In genomic region chr10:103095005-103095404, GRCh38 we compare ENCODE assay signal across 27 cellular contexts.
DNase-seq lines count a peak whose midpoint lies in the region; ATAC-seq, FAIRE-seq and TF ChIP-seq lines count a peak whose summit lies in the region.
"Had no signal": no experiment of that assay in that cellular context is flagged by ENCODE, and none has a peak within 500 bp of the region (broad histone marks: within the 10 kb centered on the region; RNA-seq: fewer than 3 reads in every experiment).

No MANE protein-coding gene starts in this region.

- no peaks in the 10 kb centered on the region for H3K79me2 ChIP-seq in HepG2 (ENCODE audit: insufficient read depth, low read length)

- H3K9ac ChIP-seq in HepG2 (ENCODE audit: insufficient read depth, low read depth, low read length): no peak overlapping the region
- H3K9ac ChIP-seq: BLaER1 had no signal

- no peaks in the 10 kb centered on the region for H3K27me3 Mint-ChIP-seq in stimulated activated naive B cell treated with anti-CD40 and anti-IgM and Interleukin-4, amounts not matched to agents 10 μg/mL and 1 μg/mL and 100 μg/mL, for 72 hours
- H3K27me3 Mint-ChIP-seq: CD4-positive, alpha-beta memory T cell; CD4-positive, CD25-positive, alpha-beta regulatory T cell; CD8-positive, alpha-beta memory T cell had no signal

- H3K27ac ChIP-seq in right lobe of liver: no peak overlapping the region
- no peak overlapping the region for H3K27ac ChIP-seq in HepG2 (ENCODE audit: extremely low read length, insufficient read depth, low read length)
- peak overlapping the region; percentile 11 for H3K27ac ChIP-seq in caudate nucleus (ENCODE audit: low read depth, low read length)
- no peak overlapping the region for H3K27ac ChIP-seq in testis
- H3K27ac ChIP-seq: BLaER1 had no signal

- H3K4me1 ChIP-seq in right lobe of liver (peaks cover 0 to 3% (median 0%) of the 10 kb centered on the region in 4 donors), HepG2 (ENCODE audit: insufficient read depth, low read length) (no peaks in the 10 kb centered on the region), testis (no peaks in the 10 kb centered on the region)
- H3K4me1 ChIP-seq: BE2C, BLaER1 had no signal

- H3K9me3 Mint-ChIP-seq in stimulated activated naive B cell treated with anti-CD40 and anti-IgM and Interleukin-4, amounts not matched to agents 10 μg/mL and 1 μg/mL and 100 μg/mL, for 72 hours: no peaks in the 10 kb centered on the region
- H3K9me3 Mint-ChIP-seq: CD14-positive monocyte; CD4-positive, alpha-beta memory T cell; CD4-positive, CD25-positive, alpha-beta regulatory T cell; CD8-positive, alpha-beta memory T cell had no signal

- TF ChIP-seq RAD21 in HepG2 (CRISPR knock-in tag; IDR thresholded peaks at IDR 0.05): no peak

- TF ChIP-seq CTCF in right lobe of liver (IDR thresholded peaks at IDR 0.05) (no peak), HepG2 (CRISPR knock-in tag; IDR thresholded peaks at IDR 0.05) (no peak), testis (IDR thresholded peaks at IDR 0.05) (no peak)

- H3K27ac Mint-ChIP-seq in stimulated activated naive B cell treated with anti-CD40 and anti-IgM and Interleukin-4, amounts not matched to agents 10 μg/mL and 1 μg/mL and 100 μg/mL, for 72 hours: peak overlapping the region; percentile 56
- H3K27ac Mint-ChIP-seq: CD14-positive monocyte; CD4-positive, CD25-positive, alpha-beta regulatory T cell had no signal

- FAIRE-seq in HepG2 (lab: Jason Lieb, UNC) (no peak), GM18507 (lab: Jason Lieb, UNC) (peak; percentile 21)
- FAIRE-seq: A204.1, GM12878 had no signal

- no TSS peak for BruUV-seq in HepG2 (replicated peaks; lab: Mats Ljungman, UMichigan)

- no peaks in the 10 kb centered on the region for H3K4me1 Mint-ChIP-seq in stimulated activated naive B cell treated with anti-CD40 and anti-IgM and Interleukin-4, amounts not matched to agents 10 μg/mL and 1 μg/mL and 100 μg/mL, for 72 hours
- H3K4me1 Mint-ChIP-seq: CD14-positive monocyte; CD8-positive, alpha-beta memory T cell had no signal

- H3K36me3 Mint-ChIP-seq in stimulated activated naive B cell treated with anti-CD40 and anti-IgM and Interleukin-4, amounts not matched to agents 10 μg/mL and 1 μg/mL and 100 μg/mL, for 72 hours: peaks cover 29 to 34% of the 10 kb centered on the region in 2 donors

- H3K4me3 ChIP-seq in right lobe of liver (no peak overlapping the region), HepG2 (replicated peaks in 1 of 3; ENCODE audit: insufficient read depth in 1 of 3, low read depth in 2 of 3, low read length in 3 of 3) (no peak overlapping the region), testis (no peak overlapping the region)
- H3K4me3 ChIP-seq: BLaER1, GM12878 had no signal

- intact Hi-C loops in right lobe of liver (cut with DNase I): no loop called here
- intact Hi-C loops in HepG2 (cut with micrococcal nuclease; ENCODE audit: unreplicated experiment): no loop called here
- intact Hi-C loops in testis (cut with DNase I; ENCODE audit: low total_unique reads): no loop called here

- DNase-seq in right lobe of liver: no peak
- DNase-seq in HepG2 (ENCODE audit: low spot score): no peak
- DNase-seq in GM18507 (ENCODE audit: extremely low spot score, insufficient read length, low read depth): no peak
- no peak for DNase-seq in caudate nucleus (lab: John Stamatoyannopoulos, UW)
- no peak for DNase-seq in stimulated activated naive B cell treated with anti-CD40 and anti-IgM and Interleukin-4, amounts not matched to agents 10 μg/mL and 1 μg/mL and 100 μg/mL, for 72 hours
- DNase-seq in testis: no peak
- DNase-seq: 8988T; ACHN; BE2C; C1 segment of cervical spinal cord; CD4-positive, alpha-beta memory T cell; CD4-positive, CD25-positive, alpha-beta regulatory T cell; CD8-positive, alpha-beta memory T cell; COR-L47; DMS 273 treated with DMSO at 0.1 percent for 48 hours; DMS153; DMS53; DMS79; DND-41; EL; GDM1 had no signal

- no peak for TF ChIP-seq POLR2A in right lobe of liver (IDR thresholded peaks at IDR 0.05)
- TF ChIP-seq POLR2A in HepG2 (IDR thresholded peaks at IDR 0.05; ENCODE audit: insufficient read depth in 1 of 2, low read depth in 2 of 2, low read length in 2 of 2): no peak
- TF ChIP-seq POLR2A in testis (IDR thresholded peaks at IDR 0.05): no peak

- CTCF ChIA-PET in HepG2 (lab: Yijun Ruan, JAX; ENCODE audit: low intra/inter-chr PET ratio, low total read pairs): no interaction called here

- H2AFZ ChIP-seq in HepG2 (ENCODE audit: low read length): no peak overlapping the region

- no peaks in the 10 kb centered on the region for H4K20me1 ChIP-seq in HepG2 (ENCODE audit: insufficient read depth, low read length)
- H4K20me1 ChIP-seq: BLaER1 had no signal

- H3K36me3 ChIP-seq in right lobe of liver (peaks cover 8 to 79% (median 31%) of the 10 kb centered on the region in 4 donors), HepG2 (replicated peaks in 1 of 2; ENCODE audit: control insufficient read depth in 1 of 2, insufficient read depth in 2 of 2, low read length in 2 of 2) (peaks cover 28 to 73% of the 10 kb centered on the region in 2 experiments), testis (ENCODE audit: low read depth, missing control alignments) (no peaks in the 10 kb centered on the region)

- no peak overlapping the region for H3K4me3 Mint-ChIP-seq in stimulated activated naive B cell treated with anti-CD40 and anti-IgM and Interleukin-4, amounts not matched to agents 10 μg/mL and 1 μg/mL and 100 μg/mL, for 72 hours
- H3K4me3 Mint-ChIP-seq: CD14-positive monocyte; CD4-positive, alpha-beta memory T cell; CD4-positive, CD25-positive, alpha-beta regulatory T cell; CD8-positive, alpha-beta memory T cell had no signal

- TF ChIP-seq EP300 in HepG2 (IDR thresholded peaks at IDR 0.05; ENCODE audit: low read depth in 2 of 2, low read length in 2 of 2) (no peak), HepG2 (CRISPR knock-in tag; IDR thresholded peaks at IDR 0.05; ENCODE audit: borderline replicate concordance) (no peak)

- in situ Hi-C loops in HepG2 (cut with HindIII; ENCODE audit: extremely low pct_ligation_motif_present, low pct_unique_long_range_greater_than_20kb): no loop called here

- ATAC-seq in right lobe of liver (peak; percentile 10 to 55 (median 23)), HepG2 (no peak), HG02870 (IDR thresholded peaks at IDR 0.05; ENCODE audit: unreplicated experiment) (no peak), HG03460 (IDR thresholded peaks at IDR 0.05; ENCODE audit: unreplicated experiment) (no peak)
- ATAC-seq in stimulated activated naive B cell treated with anti-CD40 and anti-IgM and Interleukin-4, amounts not matched to agents 10 μg/mL and 1 μg/mL and 100 μg/mL, for 72 hours (replicated peaks): no peak
- ATAC-seq: GM12878 had no signal

- POLR2A ChIA-PET in HepG2 (lab: Yijun Ruan, JAX): no interaction called here

- H3K27me3 ChIP-seq in right lobe of liver (no peaks in the 10 kb centered on the region), HepG2 (ENCODE audit: control insufficient read depth in 1 of 2, insufficient read depth in 2 of 2, low read length in 2 of 2) (no peaks in the 10 kb centered on the region), testis (no peaks in the 10 kb centered on the region)
- H3K27me3 ChIP-seq: BE2C, BLaER1 had no signal

- H3K4me2 ChIP-seq in HepG2 (ENCODE audit: low read depth, low read length): no peak overlapping the region
- H3K4me2 ChIP-seq: BLaER1 had no signal

- H3K9me3 ChIP-seq in right lobe of liver (no peaks in the 10 kb centered on the region), HepG2 (ENCODE audit: low read length) (no peaks in the 10 kb centered on the region), testis (no peaks in the 10 kb centered on the region)
- H3K9me3 ChIP-seq: BE2C, BLaER1 had no signal

TF ChIP-seq in HepG2, 621 proteins besides CTCF, POLR2A, EP300 and RAD21:
- no peak for TF ChIP-seq TCF7L2 (IDR thresholded peaks at IDR 0.05; ENCODE audit: low read depth, low read length)
- no peak for TF ChIP-seq ZNF564 (CRISPR knock-in tag; IDR thresholded peaks at IDR 0.05)
- TF ChIP-seq SETDB1 (CRISPR knock-in tag; IDR thresholded peaks at IDR 0.05; ENCODE audit: borderline replicate concordance): no peak
- no peak for TF ChIP-seq ZNF776 (CRISPR knock-in tag; IDR thresholded peaks at IDR 0.05)
- no peak for TF ChIP-seq ZNF7 (CRISPR knock-in tag; IDR thresholded peaks at IDR 0.05)
TF ChIP-seq in HepG2: peak in this region for 0.

Comparison
In these comparisons a context has a peak if more than half of its experiments do, and no peak if none do; other contexts are left out.
1. ATAC-seq: peak in right lobe of liver (4 of 4); none in HepG2 (single experiment), stimulated activated naive B cell treated with anti-CD40 and anti-IgM and Interleukin-4, amounts not matched to agents 10 μg/mL and 1 μg/mL and 100 μg/mL, for 72 hours (0 of 2), HG02870 (single experiment) and HG03460 (single experiment).